1 cellular context compared by ENCODE assay signal in genomic region chr2:63588385-63589147, GRCh38.
TF ChIP-seq lines count a peak whose summit lies in the region.

Gene MDH1 (plus strand): TSS chr2:63588963. CDS start chr2:63589044, 81 bp downstream.
Gene WDPCP (minus strand): TSS chr2:63588477. CDS start chr2:63588271, 206 bp downstream.

TF ChIP-seq in HepG2, 621 proteins besides CTCF, POLR2A, EP300 and RAD21 (continued from another document and continues in another):
- TF ChIP-seq ZBTB14 (CRISPR knock-in tag; IDR thresholded peaks at IDR 0.05) (no peak), ZNF33B (CRISPR knock-in tag; IDR thresholded peaks at IDR 0.05) (no peak; the same call in 1 of the 2 replicates), SP2 (CRISPR knock-in tag; IDR thresholded peaks at IDR 0.05) (peak; percentile 72), MYC (CRISPR knock-in tag; IDR thresholded peaks at IDR 0.05; ENCODE audit: borderline replicate concordance) (peak; percentile 81; the same call in 1 of the 2 replicates), SRF (IDR thresholded peaks at IDR 0.05; ENCODE audit: low read depth, low read length) (peak; percentile 58; the same call in 1 of the 2 replicates), ZNF205 (CRISPR knock-in tag; IDR thresholded peaks at IDR 0.05) (peak; percentile 91), RERE (CRISPR knock-in tag; IDR thresholded peaks at IDR 0.05; ENCODE audit: low read depth) (no peak), ZNF143 (CRISPR knock-in tag; IDR thresholded peaks at IDR 0.05) (peak; percentile 99), TIGD3 (CRISPR knock-in tag; IDR thresholded peaks at IDR 0.05; ENCODE audit: borderline replicate concordance) (0 out of 2 replicates have a peak, but pooled peaks have one; percentile 61), PBX3 (CRISPR knock-in tag; IDR thresholded peaks at IDR 0.05; ENCODE audit: borderline replicate concordance) (no peak), ATF3 (CRISPR knock-in tag; IDR thresholded peaks at IDR 0.05) (0 out of 2 replicates have a peak, but pooled peaks have one; percentile 39), TARDBP (CRISPR knock-in tag; IDR thresholded peaks at IDR 0.05) (peak; percentile 82), ATF1 (CRISPR knock-in tag; IDR thresholded peaks at IDR 0.05) (peak; percentile 95), BATF2 (CRISPR knock-in tag; IDR thresholded peaks at IDR 0.05) (0 out of 2 replicates have a peak, but pooled peaks have one; percentile 51), POLR2AphosphoS5 (IDR thresholded peaks at IDR 0.05; ENCODE audit: low read depth, low read length) (peak; percentile 98), ZNF839 (CRISPR knock-in tag; IDR thresholded peaks at IDR 0.05; ENCODE audit: borderline replicate concordance) (no peak; the same call in 1 of the 2 replicates), NR3C1 (CRISPR knock-in tag; IDR thresholded peaks at IDR 0.05) (no peak), ZNF530 (CRISPR knock-in tag; IDR thresholded peaks at IDR 0.05; ENCODE audit: low read depth) (no peak), TEAD3 (CRISPR knock-in tag; optimal IDR thresholded peaks at IDR 0.05; ENCODE audit: borderline replicate concordance) (peak; percentile 75), ZNF572 (CRISPR knock-in tag; IDR thresholded peaks at IDR 0.05) (0 out of 2 replicates have a peak, but pooled peaks have one; percentile 70), THRA (CRISPR knock-in tag; IDR thresholded peaks at IDR 0.05; ENCODE audit: borderline replicate concordance) (peak; percentile 81), ZFP82 (CRISPR knock-in tag; IDR thresholded peaks at IDR 0.05; ENCODE audit: borderline replicate concordance) (0 out of 2 replicates have a peak, but pooled peaks have one; percentile 71), POGK (CRISPR knock-in tag; conservative IDR thresholded peaks at IDR 0.05) (peak; percentile 79), HNF1A (IDR thresholded peaks at IDR 0.05; ENCODE audit: low read depth) (peak; percentile 54; the same call in 1 of the 2 replicates), HNF1A (CRISPR knock-in tag; IDR thresholded peaks at IDR 0.05; ENCODE audit: borderline replicate concordance) (peak; percentile 31; the same call in 1 of the 2 replicates), PLSCR1 (CRISPR knock-in tag; IDR thresholded peaks at IDR 0.05; ENCODE audit: borderline replicate concordance) (no peak), KLF6 (CRISPR knock-in tag; IDR thresholded peaks at IDR 0.05) (peak; percentile 70), ZNF136 (CRISPR knock-in tag; IDR thresholded peaks at IDR 0.05; ENCODE audit: low read depth) (0 out of 2 replicates have a peak, but pooled peaks have one; percentile 45), ZFP41 (CRISPR knock-in tag; IDR thresholded peaks at IDR 0.05; ENCODE audit: borderline replicate concordance) (no peak), ZNF598 (CRISPR knock-in tag; IDR thresholded peaks at IDR 0.05; ENCODE audit: borderline replicate concordance) (no peak; the same call in 1 of the 2 replicates), DMAP1 (CRISPR knock-in tag; IDR thresholded peaks at IDR 0.05) (peak; percentile 91), ELF3 (CRISPR knock-in tag; IDR thresholded peaks at IDR 0.05) (no peak; the same call in none of the 2 replicates), AHR (CRISPR knock-in tag; IDR thresholded peaks at IDR 0.05) (peak; percentile 84), ZNF639 (CRISPR knock-in tag; conservative IDR thresholded peaks at IDR 0.05) (peak; percentile 86), ZNF7 (CRISPR knock-in tag; IDR thresholded peaks at IDR 0.05) (no peak), RBM39 (IDR thresholded peaks at IDR 0.05; ENCODE audit: low read depth, low read length, poor library complexity, severe bottlenecking) (peak; percentile 56), ZNF501 (CRISPR knock-in tag; IDR thresholded peaks at IDR 0.05) (peak; percentile 95), REXO4 (CRISPR knock-in tag; IDR thresholded peaks at IDR 0.05; ENCODE audit: borderline replicate concordance) (no peak), ZNF317 (CRISPR knock-in tag; IDR thresholded peaks at IDR 0.05) (peak; percentile 71), ZFP36L2 (CRISPR knock-in tag; IDR thresholded peaks at IDR 0.05) (no peak; the same call in 1 of the 2 replicates)
